In genomic region chr7:542131-542934, GRCh38 we compare ENCODE assay signal across 2 cellular contexts.
TF ChIP-seq lines count a peak whose summit lies in the region.

No MANE protein-coding gene starts in this region.

TF ChIP-seq in SK-N-SH, 30 proteins besides CTCF, POLR2A, EP300 and RAD21 (continued from another document):
- TF ChIP-seq MXI1 (IDR thresholded peaks at IDR 0.05; ENCODE audit: low read depth, low read length) (no peak), TEAD4 (IDR thresholded peaks at IDR 0.05; ENCODE audit: borderline replicate concordance, insufficient read depth) (no peak), USF1 (IDR thresholded peaks at IDR 0.05; ENCODE audit: borderline replicate concordance, low read depth) (no peak), REST (IDR thresholded peaks at IDR 0.05; ENCODE audit: low read depth, low read length) (no peak), PBX3 (IDR thresholded peaks at IDR 0.05) (no peak), RFX5 (IDR thresholded peaks at IDR 0.05; ENCODE audit: low read length) (no peak), TAF1 (IDR thresholded peaks at IDR 0.05; ENCODE audit: borderline replicate concordance, low read depth, low read length) (no peak), IRF3 (IDR thresholded peaks at IDR 0.05; ENCODE audit: low read depth, low read length) (no peak), NRF1 (IDR thresholded peaks at IDR 0.05; ENCODE audit: low read depth, low read length) (no peak), MAX (IDR thresholded peaks at IDR 0.05; ENCODE audit: low read depth) (no peak), SMC3 (IDR thresholded peaks at IDR 0.05; ENCODE audit: low read depth, low read length) (no peak)

TF ChIP-seq in SK-N-SH treated with all-trans-retinoic acid at 6 μM for 48 hours, 23 proteins besides CTCF, POLR2A, EP300 and RAD21 (continued from another document):
- TF ChIP-seq TSHZ2 (CRISPR knock-in tag; IDR thresholded peaks at IDR 0.05) = no peak
TF ChIP-seq in SK-N-SH treated with all-trans-retinoic acid at 6 μM for 48 hours: peak in this region for 0.
